In the genomic region with DNA sequence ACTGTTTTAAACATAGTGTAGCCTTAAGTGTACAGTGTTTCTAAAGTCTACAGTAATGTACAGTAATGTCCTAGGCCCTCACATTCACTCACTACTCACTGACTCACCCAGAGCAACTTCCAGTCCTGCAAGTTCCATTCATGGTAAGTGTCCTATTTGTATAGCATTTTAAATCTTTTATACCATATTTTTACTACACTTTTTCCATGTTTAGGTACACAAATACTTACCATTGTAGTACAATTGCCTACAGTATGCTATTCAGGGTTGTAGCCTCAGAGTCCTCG, we compare ENCODE assay signal across 1 cellular context.
TF ChIP-seq lines count a peak whose summit lies in the region.

No MANE protein-coding gene starts in this region.

TF ChIP-seq in H1, 55 proteins besides CTCF, POLR2A, EP300 and RAD21:
- TF ChIP-seq GTF2F1 (IDR thresholded peaks at IDR 0.05; ENCODE audit: borderline replicate concordance, low read depth, low read length) (no peak), BACH1 (IDR thresholded peaks at IDR 0.05; ENCODE audit: low read length) (no peak), CREB1 (IDR thresholded peaks at IDR 0.05) (no peak), NRF1 (IDR thresholded peaks at IDR 0.05; ENCODE audit: low read depth, low read length) (no peak), GABPA (IDR thresholded peaks at IDR 0.05; ENCODE audit: borderline replicate concordance, insufficient read depth, low read length) (no peak), CEBPB (IDR thresholded peaks at IDR 0.05; ENCODE audit: low read depth, low read length) (no peak), RXRA (IDR thresholded peaks at IDR 0.05; ENCODE audit: insufficient read depth, low read depth, low read length) (no peak)
- TF ChIP-seq, protein P1, sequence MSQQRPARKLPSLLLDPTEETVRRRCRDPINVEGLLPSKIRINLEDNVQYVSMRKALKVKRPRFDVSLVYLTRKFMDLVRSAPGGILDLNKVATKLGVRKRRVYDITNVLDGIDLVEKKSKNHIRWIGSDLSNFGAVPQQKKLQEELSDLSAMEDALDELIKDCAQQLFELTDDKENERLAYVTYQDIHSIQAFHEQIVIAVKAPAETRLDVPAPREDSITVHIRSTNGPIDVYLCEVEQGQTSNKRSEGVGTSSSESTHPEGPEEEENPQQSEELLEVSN (IDR thresholded peaks at IDR 0.05), result no peak
